In genomic region chr16:29729116-29729521, GRCh38 we compare ENCODE assay signal across 8 cellular contexts. TPM values are rescaled to one million over a fixed set of nuclear protein-coding genes. Genes with fewer than 3 reads are reported as not detected.
DNase-seq lines count a peak whose midpoint lies in the region; ATAC-seq, FAIRE-seq and TF ChIP-seq lines count a peak whose summit lies in the region.

No MANE protein-coding gene starts in this region.

- no peak for FAIRE-seq in GM12891 (lab: Jason Lieb, UNC)

- in situ Hi-C loops in T47D (cut with HindIII; ENCODE audit: low pct_unique_long_range_greater_than_20kb, low sequenced_read_pairs), result no loop called here

- ATAC-seq in GM21381 (IDR thresholded peaks at IDR 0.05; ENCODE audit: unreplicated experiment) (no peak), GM18870 (IDR thresholded peaks at IDR 0.05; ENCODE audit: unreplicated experiment) (no peak)

- TF ChIP-seq POLR2A in GM12891 (IDR thresholded peaks at IDR 0.05; ENCODE audit: low read depth, low read length), result no peak

- DNase-seq in NOMO-1 treated with DMSO at 0.1 percent for 48 hours (lab: John Stamatoyannopoulos, UW; ENCODE audit: unreplicated experiment) (peak; percentile 15), NOMO-1 treated with dmso at 0.1 percent for 144 hours (lab: John Stamatoyannopoulos, UW; ENCODE audit: unreplicated experiment) (no peak), NCI-H2171 (lab: John Stamatoyannopoulos, UW) (peak; percentile 38), T47D (ENCODE audit: low read depth in 1 of 2, low spot score in 1 of 2) (peak; percentile 49 to 79), lung microvascular endothelial cell (ENCODE audit: low read depth in 2 of 2) (peak; percentile 47 to 61), GM12891 (ENCODE audit: insufficient read length, low spot score) (no peak)

TF ChIP-seq in GM12891, 5 proteins besides CTCF, POLR2A, EP300 and RAD21:
- TF ChIP-seq POU2F2 (IDR thresholded peaks at IDR 0.05; ENCODE audit: low read depth, low read length) (no peak), TAF1 (IDR thresholded peaks at IDR 0.05; ENCODE audit: low read depth, low read length) (no peak), PAX5 (IDR thresholded peaks at IDR 0.05; ENCODE audit: insufficient read depth, low read length, severe bottlenecking) (no peak), POLR2AphosphoS5 (IDR thresholded peaks at IDR 0.05; ENCODE audit: low read depth, low read length) (no peak)

RNA-seq across cellular contexts. Expression of gene C16orf54, which starts 16.7 kb away (rescaled TPM):
- total RNA-seq in lung microvascular endothelial cell, result not detected in 2 replicates
- polyA plus RNA-seq in GM12891 (2012; ENCODE audit: low read depth, missing spikeins), result 1.1 TPM

RNA-seq across cellular contexts. Expression of gene ZG16, which starts 48.9 kb away (rescaled TPM):
- not detected in 2 replicates for total RNA-seq in lung microvascular endothelial cell
- polyA plus RNA-seq in GM12891 (2012; ENCODE audit: low read depth, missing spikeins), result not detected

RNA-seq across cellular contexts. Expression of gene QPRT, which starts 50.1 kb away (rescaled TPM):
- total RNA-seq in lung microvascular endothelial cell, result under 0.01 and 0.20 TPM in 2 replicates
- 38.4 TPM for polyA plus RNA-seq in GM12891 (2012; ENCODE audit: low read depth, missing spikeins)

Comparison
In these comparisons a context has a peak if more than half of its experiments do, and no peak if none do; other contexts are left out.
1. DNase-seq: peak in NOMO-1 treated with DMSO at 0.1 percent for 48 hours (single experiment), NCI-H2171 (single experiment), T47D (2 of 2) and lung microvascular endothelial cell (2 of 2); none in NOMO-1 treated with dmso at 0.1 percent for 144 hours (single experiment) and GM12891 (single experiment).